9 cellular contexts compared by ENCODE assay signal in the genomic region with DNA sequence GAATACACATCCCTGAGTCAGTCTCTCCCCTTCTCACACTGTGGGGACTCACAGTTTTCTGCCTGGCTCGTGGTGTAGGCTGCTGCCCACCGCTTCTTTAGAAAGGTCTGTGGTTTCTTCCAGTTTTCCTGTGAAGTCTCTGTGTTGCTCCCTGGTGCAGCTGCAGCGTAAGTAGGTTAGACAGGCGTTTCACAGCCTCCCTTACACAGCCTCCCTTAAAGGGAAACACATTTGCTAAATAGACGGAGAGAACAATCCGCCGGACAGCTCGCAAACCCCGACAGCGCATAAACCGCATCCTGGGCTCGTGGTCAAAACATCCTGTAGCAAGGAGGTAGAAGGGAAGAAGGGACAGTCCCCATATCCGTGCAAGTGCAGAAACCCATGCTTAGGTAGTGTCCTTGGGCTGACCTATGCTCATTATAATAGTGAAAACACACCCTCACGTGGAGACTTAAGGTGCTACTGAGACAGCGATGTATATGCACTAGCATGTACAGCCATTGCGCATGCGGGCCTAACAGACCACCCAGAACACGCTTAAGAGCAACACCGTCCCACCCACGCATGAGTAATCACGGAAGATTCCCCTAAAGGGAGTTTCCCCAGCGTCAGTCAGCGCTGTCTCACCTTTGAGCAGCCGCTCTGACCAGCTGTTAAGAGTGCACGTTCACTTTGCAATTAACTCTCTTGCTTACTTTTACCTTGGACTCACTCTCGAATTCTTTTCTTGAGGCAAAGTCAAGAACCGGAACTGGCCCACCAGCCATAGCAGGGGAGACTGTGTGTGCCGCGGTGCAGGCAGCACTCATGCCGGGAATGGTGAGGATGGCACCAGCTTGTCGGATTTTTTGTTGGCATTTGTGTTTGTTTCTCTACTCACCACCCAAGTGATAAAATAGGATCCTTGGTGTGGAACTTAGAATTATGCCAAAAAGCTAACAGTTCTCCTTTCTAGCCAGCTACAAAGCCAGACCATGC. TPM values are rescaled to one million over a fixed set of nuclear protein-coding genes. Genes with fewer than 3 reads are reported as not detected.
DNase-seq lines count a peak whose midpoint lies in the region; ATAC-seq, FAIRE-seq and TF ChIP-seq lines count a peak whose summit lies in the region.
"Had no signal": no experiment of that assay in that cellular context is flagged by ENCODE, and none has a peak within 500 bp of the region (broad histone marks: within the 10 kb centered on the region; RNA-seq: fewer than 3 reads in every experiment).

No MANE protein-coding gene starts in this region.

- H3K4me3 ChIP-seq in H1 (ENCODE audit: extremely low read depth in 1 of 4, insufficient read depth in 2 of 4, low read depth in 3 of 4, low read length in 4 of 4) (no peak overlapping the region), prostate gland (no peak overlapping the region)

- no peaks in the 10 kb centered on the region for H4K20me1 ChIP-seq in H1 (replicated peaks in 1 of 2; ENCODE audit: control insufficient read depth in 1 of 2, insufficient read depth in 2 of 2, low read length in 2 of 2)

- intact Hi-C loops in prostate gland (cut with DNase I): no loop called here

- TF ChIP-seq POLR2A in H1 (IDR thresholded peaks at IDR 0.05; ENCODE audit: control extremely low read depth in 1 of 2, low read depth in 2 of 2, low read length in 2 of 2) (no peak), prostate gland (IDR thresholded peaks at IDR 0.05) (no peak)

- CTCF ChIA-PET in H1 (lab: Charles Lee; ENCODE audit: partially characterized antibody): interaction anchor here (0.8 to 1.2 kb wide), 4 partner anchors 10 to 283 kb away, joined by 3 read pairs; no protein-coding TSS in a partner anchor

- H2BK12ac ChIP-seq in H1 (ENCODE audit: low read depth, low read length): no peak overlapping the region

- WGBS in H1 (ENCODE audit: extremely low coverage in 1 of 2, insufficient coverage in 1 of 2, insufficient read length in 1 of 2, insufficient replicate concordance in 2 of 2, low coverage in 1 of 2, low lambda C conversion rate in 2 of 2, missing lambda C conversion rate in 1 of 2), 2 experiments: 87% methylated on average over 31 of the region's 31 CpGs; no CpG with 5 or more reads in 1 of the 2 experiments
- WGBS in prostate gland: 39% methylated on average over 31 of the region's 31 CpGs

- H2BK120ac ChIP-seq in H1 (replicated peaks; ENCODE audit: low read depth, low read length): no peak overlapping the region

- DNase-seq in NOMO-1 treated with DMSO at 0.1 percent for 48 hours (lab: John Stamatoyannopoulos, UW; ENCODE audit: unreplicated experiment) (peak; percentile 20), NOMO-1 treated with dmso at 0.1 percent for 144 hours (lab: John Stamatoyannopoulos, UW; ENCODE audit: unreplicated experiment) (no peak), H1 (ENCODE audit: low read depth in 1 of 2, low spot score in 2 of 2) (no peak), prostate gland (ENCODE audit: low spot score) (no peak), retina (no peak)
- peak; percentile 83 for DNase-seq in activated CD4-positive, CD25-positive, alpha-beta regulatory T cell treated with anti-CD3 and anti-CD28 coated beads, Interleukin-2, amount 50 U/mL, for 72 hours
- DNase-seq in stimulated activated CD8-positive, alpha-beta memory T cell treated with anti-CD3 and anti-CD28 coated beads, Interleukin-7, amount 100 ng/mL, for 24 hours (ENCODE audit: low read depth): peak; percentile 76

- no peak for TF ChIP-seq EP300 in H1 (IDR thresholded peaks at IDR 0.05; ENCODE audit: borderline replicate concordance in 1 of 2, low read depth in 2 of 2, low read length in 2 of 2)

- H2BK5ac ChIP-seq in H1 (ENCODE audit: low read depth, low read length): no peak overlapping the region

- H3K9ac ChIP-seq in H1 (replicated peaks in 1 of 4; ENCODE audit: extremely low read depth in 1 of 4, low read depth in 3 of 4, low read length in 3 of 4): no peak overlapping the region

- H3K27me3 ChIP-seq in H1 (replicated peaks in 1 of 4; ENCODE audit: control insufficient read depth in 3 of 4, extremely low read depth in 1 of 4, insufficient read depth in 3 of 4, low read length in 3 of 4) (no peaks in the 10 kb centered on the region), prostate gland (replicated peaks; ENCODE audit: insufficient read depth) (no peaks in the 10 kb centered on the region)

- POLR2A ChIA-PET in H1 (lab: Charles Lee; ENCODE audit: partially characterized antibody): no interaction called here

- no peak overlapping the region for H4K91ac ChIP-seq in H1 (replicated peaks; ENCODE audit: insufficient read length, low read length)

- no peak overlapping the region for H2BK15ac ChIP-seq in H1 (ENCODE audit: low read length)

- H4K8ac ChIP-seq in H1 (ENCODE audit: extremely low read depth, insufficient read depth, low read length): no peak overlapping the region

- peaks cover 0 to under 1% of the 10 kb centered on the region in 2 experiments; a peak in 1 of 4 replicates for H3K9me3 ChIP-seq in H1 (ENCODE audit: insufficient read depth in 2 of 2, low read depth in 1 of 2, low read length in 1 of 2)
- H3K9me3 ChIP-seq in prostate gland: no peaks in the 10 kb centered on the region

- no peak overlapping the region for H3K14ac ChIP-seq in H1 (ENCODE audit: insufficient read length)

- no peak overlapping the region for H2BK20ac ChIP-seq in H1 (ENCODE audit: low read length)

- H3K27ac ChIP-seq in H1 (ENCODE audit: low read depth, low read length) (no peak overlapping the region), prostate gland (no peak overlapping the region)

- H3K23me2 ChIP-seq in H1 (ENCODE audit: low read depth, low read length): no peaks in the 10 kb centered on the region

- 0 out of 2 replicates have a peak overlapping the region, but pooled peaks have one; percentile 26 for H2AFZ ChIP-seq in H1 (ENCODE audit: low read length)

- no peak overlapping the region for H3K18ac ChIP-seq in H1 (ENCODE audit: extremely low read depth, low read length)

- H3K4me1 ChIP-seq in H1 (replicated peaks in 1 of 4; ENCODE audit: control insufficient read depth in 3 of 4, insufficient read depth in 4 of 4, low read length in 3 of 4) (no peaks in the 10 kb centered on the region), prostate gland (replicated peaks) (no peaks in the 10 kb centered on the region)

- no peak overlapping the region for H3K4me2 ChIP-seq in H1 (ENCODE audit: insufficient read depth in 1 of 2, low read depth in 2 of 2, low read length in 2 of 2)

- H3K79me1 ChIP-seq in H1 (ENCODE audit: low read depth, low read length): no peaks in the 10 kb centered on the region

- TF ChIP-seq RAD21 in H1 (IDR thresholded peaks at IDR 0.05 in 1 of 2, conservative IDR thresholded peaks at IDR 0.05 in 1 of 2; ENCODE audit: low read depth in 2 of 2, low read length in 2 of 2): no peak

- no peak overlapping the region for H4K5ac ChIP-seq in H1 (ENCODE audit: insufficient read length, low read depth, low read length)

- H3K56ac ChIP-seq in H1 (replicated peaks; ENCODE audit: insufficient read length, low read depth, low read length): no peak overlapping the region

- FAIRE-seq in H1 (lab: Jason Lieb, UNC): peak; percentile 32
- FAIRE-seq: A204.1 had no signal

- H3K4ac ChIP-seq in H1 (replicated peaks; ENCODE audit: insufficient read length, low read depth, low read length): no peak overlapping the region

- ATAC-seq in HG03342 (IDR thresholded peaks at IDR 0.05; ENCODE audit: unreplicated experiment): peak; percentile 89

- no peak overlapping the region for H3K23ac ChIP-seq in H1 (ENCODE audit: insufficient read length)

- TF ChIP-seq CTCF in H1 (IDR thresholded peaks at IDR 0.05; ENCODE audit: control extremely low read depth in 1 of 3, insufficient read depth in 1 of 3, low read depth in 1 of 3, low read length in 3 of 3) (no peak), prostate gland (IDR thresholded peaks at IDR 0.05) (no peak)

- no peak overlapping the region for H2AK5ac ChIP-seq in H1 (ENCODE audit: low read depth, low read length)

- H3K36me3 ChIP-seq in H1 (ENCODE audit: control insufficient read depth in 2 of 4, insufficient read depth in 4 of 4, low read length in 3 of 4) (no peaks in the 10 kb centered on the region), prostate gland (no peaks in the 10 kb centered on the region)

- H3K79me2 ChIP-seq in H1 (ENCODE audit: control insufficient read depth in 1 of 2, insufficient read depth in 2 of 2, low read length in 2 of 2): no peaks in the 10 kb centered on the region

RNA-seq across cellular contexts. Expression of gene SIGLEC8, which starts 16.6 kb away (rescaled TPM):
- total RNA-seq in H1 (2021; fragmentation: NEBNext Ultra II Directional; extraction: Animal tissue kit (Norgen Biotek cat#: 25700)): not detected in 2 replicates
- not detected in 2 replicates for polyA plus RNA-seq in H1 (2011; rRNA removed)
- polyA plus RNA-seq in H1 (2011; cell fraction: cytosol; rRNA removed): not detected
- polyA plus RNA-seq in H1 (2011; cell fraction: nucleus; rRNA removed): not detected
- polyA plus RNA-seq in H1 (2012, experiment 1 of 2): not detected in 4 replicates
- polyA plus RNA-seq in H1 (2012, experiment 2 of 2): not detected
- polyA plus RNA-seq in H1 (2013, experiment 1 of 2): not detected
- polyA plus RNA-seq in H1 (2013, experiment 2 of 2): not detected
- not detected in 2 replicates for polyA minus RNA-seq in H1 (2011; rRNA and poly(A)+ RNA removed)
- not detected for polyA minus RNA-seq in H1 (2011; cell fraction: cytosol; rRNA and poly(A)+ RNA removed)
- polyA minus RNA-seq in H1 (2011; cell fraction: nucleus; rRNA and poly(A)+ RNA removed): not detected
- 1 to 10 TPM; 1.0 to 3.0 TPM for total RNA-seq in prostate gland

RNA-seq across cellular contexts. Expression of gene SIGLEC10, which starts 24.3 kb away (rescaled TPM):
- not detected in 2 replicates for total RNA-seq in H1 (2021; fragmentation: NEBNext Ultra II Directional; extraction: Animal tissue kit (Norgen Biotek cat#: 25700))
- polyA plus RNA-seq in H1 (2011; rRNA removed): 0.06 TPM in 1 of 2 replicates, not detected in the other
- 0.05 TPM for polyA plus RNA-seq in H1 (2011; cell fraction: cytosol; rRNA removed)
- polyA plus RNA-seq in H1 (2011; cell fraction: nucleus; rRNA removed): not detected
- polyA plus RNA-seq in H1 (2012, experiment 1 of 2): 0.68 to 1.4 TPM (median 0.97 TPM) in 4 replicates
- polyA plus RNA-seq in H1 (2012, experiment 2 of 2): 0.33 TPM
- 0.08 TPM for polyA plus RNA-seq in H1 (2013, experiment 1 of 2)
- 0.04 TPM for polyA plus RNA-seq in H1 (2013, experiment 2 of 2)
- not detected in 2 replicates for polyA minus RNA-seq in H1 (2011; rRNA and poly(A)+ RNA removed)
- polyA minus RNA-seq in H1 (2011; cell fraction: cytosol; rRNA and poly(A)+ RNA removed): not detected
- polyA minus RNA-seq in H1 (2011; cell fraction: nucleus; rRNA and poly(A)+ RNA removed): not detected
- 1 to 10 TPM; 7.1 to 7.5 TPM for total RNA-seq in prostate gland

RNA-seq across cellular contexts. Expression of gene CEACAM18, which starts 36.6 kb away (rescaled TPM):
- not detected in 2 replicates for total RNA-seq in H1 (2021; fragmentation: NEBNext Ultra II Directional; extraction: Animal tissue kit (Norgen Biotek cat#: 25700))
- not detected in 2 replicates for polyA plus RNA-seq in H1 (2011; rRNA removed)
- not detected for polyA plus RNA-seq in H1 (2011; cell fraction: cytosol; rRNA removed)
- polyA plus RNA-seq in H1 (2011; cell fraction: nucleus; rRNA removed): not detected
- not detected in 4 replicates for polyA plus RNA-seq in H1 (2012, experiment 1 of 2)
- not detected for polyA plus RNA-seq in H1 (2012, experiment 2 of 2)
- not detected for polyA plus RNA-seq in H1 (2013, experiment 1 of 2)
- polyA plus RNA-seq in H1 (2013, experiment 2 of 2): not detected
- polyA minus RNA-seq in H1 (2011; rRNA and poly(A)+ RNA removed): not detected in 2 replicates
- polyA minus RNA-seq in H1 (2011; cell fraction: cytosol; rRNA and poly(A)+ RNA removed): not detected
- not detected for polyA minus RNA-seq in H1 (2011; cell fraction: nucleus; rRNA and poly(A)+ RNA removed)
- total RNA-seq in prostate gland: not detected

RNA-seq across cellular contexts. Expression of gene C19orf84, which starts 51.3 kb away (rescaled TPM):
- total RNA-seq in H1 (2021; fragmentation: NEBNext Ultra II Directional; extraction: Animal tissue kit (Norgen Biotek cat#: 25700)): 1.7 and 2.4 TPM in 2 replicates
- polyA plus RNA-seq in H1 (2011; rRNA removed): 2.1 and 2.3 TPM in 2 replicates
- polyA plus RNA-seq in H1 (2011; cell fraction: cytosol; rRNA removed): 2.2 TPM
- polyA plus RNA-seq in H1 (2011; cell fraction: nucleus; rRNA removed): 1.4 TPM
- 3.3 to 4.6 TPM (median 3.9 TPM) in 4 replicates for polyA plus RNA-seq in H1 (2012, experiment 1 of 2)
- 4.1 TPM for polyA plus RNA-seq in H1 (2012, experiment 2 of 2)
- 4.3 TPM for polyA plus RNA-seq in H1 (2013, experiment 1 of 2)
- 4.6 TPM for polyA plus RNA-seq in H1 (2013, experiment 2 of 2)
- 0.50 and 0.73 TPM in 2 replicates for polyA minus RNA-seq in H1 (2011; rRNA and poly(A)+ RNA removed)
- polyA minus RNA-seq in H1 (2011; cell fraction: cytosol; rRNA and poly(A)+ RNA removed): 2.9 TPM
- 1.7 TPM for polyA minus RNA-seq in H1 (2011; cell fraction: nucleus; rRNA and poly(A)+ RNA removed)
- total RNA-seq in prostate gland: 10 to 100 TPM in 1 of 2 donors, not detected in 1; 16.0 TPM

RNA-seq across cellular contexts. Expression of gene LIM2, which starts 53.9 kb away (rescaled TPM):
- not detected in 2 replicates for total RNA-seq in H1 (2021; fragmentation: NEBNext Ultra II Directional; extraction: Animal tissue kit (Norgen Biotek cat#: 25700))
- polyA plus RNA-seq in H1 (2011; rRNA removed): 0.13 TPM in 1 of 2 replicates, not detected in the other
- 0.17 TPM for polyA plus RNA-seq in H1 (2011; cell fraction: cytosol; rRNA removed)
- not detected for polyA plus RNA-seq in H1 (2011; cell fraction: nucleus; rRNA removed)
- polyA plus RNA-seq in H1 (2012, experiment 1 of 2): 0.28 TPM in 1 of 4 replicates, not detected in the others
- not detected for polyA plus RNA-seq in H1 (2012, experiment 2 of 2)
- not detected for polyA plus RNA-seq in H1 (2013, experiment 1 of 2)
- not detected for polyA plus RNA-seq in H1 (2013, experiment 2 of 2)
- not detected in 2 replicates for polyA minus RNA-seq in H1 (2011; rRNA and poly(A)+ RNA removed)
- not detected for polyA minus RNA-seq in H1 (2011; cell fraction: cytosol; rRNA and poly(A)+ RNA removed)
- polyA minus RNA-seq in H1 (2011; cell fraction: nucleus; rRNA and poly(A)+ RNA removed): not detected
- total RNA-seq in prostate gland: not detected

Comparison
In these comparisons a context has a peak if more than half of its experiments do, and no peak if none do; other contexts are left out.
1. DNase-seq: peak in NOMO-1 treated with DMSO at 0.1 percent for 48 hours (single experiment), activated CD4-positive, CD25-positive, alpha-beta regulatory T cell treated with anti-CD3 and anti-CD28 coated beads, Interleukin-2, amount 50 U/mL, for 72 hours (single experiment) and stimulated activated CD8-positive, alpha-beta memory T cell treated with anti-CD3 and anti-CD28 coated beads, Interleukin-7, amount 100 ng/mL, for 24 hours (single experiment); none in NOMO-1 treated with dmso at 0.1 percent for 144 hours (single experiment), H1 (0 of 2), prostate gland (single experiment) and retina (single experiment).